Comparison of ENCODE assay signal across 9 cellular contexts in genomic region chr17:879546-879945, GRCh38.
DNase-seq lines count a peak whose midpoint lies in the region; ATAC-seq, FAIRE-seq and TF ChIP-seq lines count a peak whose summit lies in the region.
"Had no signal": no experiment of that assay in that cellular context is flagged by ENCODE, and none has a peak within 500 bp of the region (broad histone marks: within the 10 kb centered on the region; RNA-seq: fewer than 3 reads in every experiment).

No MANE protein-coding gene starts in this region.

- H3K56ac ChIP-seq in H1 (replicated peaks; ENCODE audit: insufficient read length, low read depth, low read length) = no peak overlapping the region

- no peak overlapping the region for H3K23ac ChIP-seq in H1 (ENCODE audit: insufficient read length)

- H3K27me3 ChIP-seq in H1 (replicated peaks in 1 of 4; ENCODE audit: control insufficient read depth in 3 of 4, extremely low read depth in 1 of 4, insufficient read depth in 3 of 4, low read length in 3 of 4) = no peaks in the 10 kb centered on the region

- 0 out of 3 replicates have a peak, but pooled peaks of 1 of the 2 experiments have one; percentile 32 for TF ChIP-seq EP300 in H1 (IDR thresholded peaks at IDR 0.05; ENCODE audit: borderline replicate concordance in 1 of 2, low read depth in 2 of 2, low read length in 2 of 2)

- no peak overlapping the region for H2BK120ac ChIP-seq in H1 (replicated peaks; ENCODE audit: low read depth, low read length)

- peaks cover 0 to 68% of the 10 kb centered on the region in 2 experiments; a peak in 3 of 4 replicates for H3K79me2 ChIP-seq in H1 (ENCODE audit: control insufficient read depth in 1 of 2, insufficient read depth in 2 of 2, low read length in 2 of 2)

- no peak for TF ChIP-seq POLR2A in GM12891 (IDR thresholded peaks at IDR 0.05; ENCODE audit: low read depth, low read length)
- TF ChIP-seq POLR2A in H1 (IDR thresholded peaks at IDR 0.05; ENCODE audit: control extremely low read depth in 1 of 2, low read depth in 2 of 2, low read length in 2 of 2) = no peak

- H3K14ac ChIP-seq in H1 (ENCODE audit: insufficient read length) = no peak overlapping the region

- H3K36me3 Mint-ChIP-seq in activated CD4-positive, alpha-beta memory T cell treated with anti-CD3 and anti-CD28 coated beads, Interleukin-2, amount 10 ng/mL, durations not matched to agents 7 days and 5 days (ENCODE audit: low read depth) = no peaks in the 10 kb centered on the region

- TF ChIP-seq CTCF in H1 (IDR thresholded peaks at IDR 0.05; ENCODE audit: control extremely low read depth in 1 of 3, insufficient read depth in 1 of 3, low read depth in 1 of 3, low read length in 3 of 3) = peak; percentile 46 to 74 (median 73)

- H3K4me3 ChIP-seq in H1 (ENCODE audit: extremely low read depth in 1 of 4, insufficient read depth in 2 of 4, low read depth in 3 of 4, low read length in 4 of 4) = no peak overlapping the region

- CTCF ChIA-PET in activated CD4-positive, alpha-beta memory T cell treated with anti-CD3 and anti-CD28 coated beads, Interleukin-2, amount 10 ng/mL, durations not matched to agents 7 days and 5 days (lab: Charles Lee) = interaction anchor here (0.8 to 2.4 kb wide), 10 partner anchors 9 to 163 kb away, joined by 3 to 18 read pairs (median 3); partner anchors contain the start of genes NXN and TIMM22
- CTCF ChIA-PET in H1 (lab: Charles Lee; ENCODE audit: partially characterized antibody) = interaction anchor here (0.6 to 7.2 kb wide), 34 partner anchors 9 to 645 kb away, joined by 3 to 73 read pairs (median 4); partner anchors contain the start of gene NXN

- 0 out of 2 replicates have a peak overlapping the region, but pooled peaks have one; percentile 35 for H2BK12ac ChIP-seq in H1 (ENCODE audit: low read depth, low read length)

- H3K4me2 ChIP-seq in H1 (ENCODE audit: insufficient read depth in 1 of 2, low read depth in 2 of 2, low read length in 2 of 2) = no peak overlapping the region; a peak in 1 of 4 replicates

- ATAC-seq in GM21576 (IDR thresholded peaks at IDR 0.05; ENCODE audit: unreplicated experiment) (no peak), GM19463 (IDR thresholded peaks at IDR 0.05; ENCODE audit: unreplicated experiment) (no peak)

- H3K4me1 ChIP-seq in H1 (replicated peaks in 1 of 4; ENCODE audit: control insufficient read depth in 3 of 4, insufficient read depth in 4 of 4, low read length in 3 of 4) = peaks cover 2 to 38% (median 3%) of the 10 kb centered on the region in 4 experiments

- no peak overlapping the region for H4K91ac ChIP-seq in H1 (replicated peaks; ENCODE audit: insufficient read length, low read length)

- H2BK20ac ChIP-seq in H1 (ENCODE audit: low read length) = no peak overlapping the region

- DNase-seq in GM12891 (ENCODE audit: insufficient read length, low spot score) (peak; percentile 77), NCI-H2171 (lab: John Stamatoyannopoulos, UW) (peak; percentile 90), H1 (ENCODE audit: low read depth in 1 of 2, low spot score in 2 of 2) (peak; percentile 87 to 93), mucosa of gallbladder (ENCODE audit: low spot score) (peak; percentile 85)
- DNase-seq in activated CD4-positive, alpha-beta memory T cell treated with anti-CD3 and anti-CD28 coated beads, Interleukin-2, amount 10 ng/mL, durations not matched to agents 7 days and 5 days = peak; percentile 70
- peak; percentile 74 for DNase-seq in stimulated activated CD8-positive, alpha-beta memory T cell treated with anti-CD3 and anti-CD28 coated beads, Interleukin-4, amount 100 ng/mL, for 48 hours

- no peak overlapping the region for H3K27ac Mint-ChIP-seq in activated CD4-positive, alpha-beta memory T cell treated with anti-CD3 and anti-CD28 coated beads, Interleukin-2, amount 10 ng/mL, durations not matched to agents 7 days and 5 days

- peak overlapping the region; percentile 90; the same call in 1 of the 2 replicates for H3K18ac ChIP-seq in H1 (ENCODE audit: extremely low read depth, low read length)

- 20% methylated on average over 16 of the region's 16 CpGs; no CpG with 5 or more reads in 1 of the 2 experiments for WGBS in H1 (ENCODE audit: extremely low coverage in 1 of 2, insufficient coverage in 1 of 2, insufficient read length in 1 of 2, insufficient replicate concordance in 2 of 2, low coverage in 1 of 2, low lambda C conversion rate in 2 of 2, missing lambda C conversion rate in 1 of 2), 2 experiments

- no peak overlapping the region for H4K5ac ChIP-seq in H1 (ENCODE audit: insufficient read length, low read depth, low read length)

- no peak for FAIRE-seq in GM12891 (lab: Jason Lieb, UNC)
- FAIRE-seq in H1 (lab: Jason Lieb, UNC) = peak; percentile 94
- FAIRE-seq: islet of Langerhans had no signal

- TF ChIP-seq RAD21 in H1 (IDR thresholded peaks at IDR 0.05 in 1 of 2, conservative IDR thresholded peaks at IDR 0.05 in 1 of 2; ENCODE audit: low read depth in 2 of 2, low read length in 2 of 2) = peak; percentile 63 to 75

- no peak overlapping the region for H3K4me3 Mint-ChIP-seq in activated CD4-positive, alpha-beta memory T cell treated with anti-CD3 and anti-CD28 coated beads, Interleukin-2, amount 10 ng/mL, durations not matched to agents 7 days and 5 days

- peaks cover 16% of the 10 kb centered on the region for H3K27me3 Mint-ChIP-seq in activated CD4-positive, alpha-beta memory T cell treated with anti-CD3 and anti-CD28 coated beads, Interleukin-2, amount 10 ng/mL, durations not matched to agents 7 days and 5 days

- H2AFZ ChIP-seq in H1 (ENCODE audit: low read length) = no peak overlapping the region

- POLR2A ChIA-PET in activated CD4-positive, alpha-beta memory T cell treated with anti-CD3 and anti-CD28 coated beads, Interleukin-2, amount 10 ng/mL, durations not matched to agents 7 days and 5 days (lab: Charles Lee) = interaction anchor here (0.7 to 0.9 kb wide), 2 partner anchors 101 to 118 kb away, joined by 3 to 4 read pairs; partner anchors contain the start of gene TIMM22
- POLR2A ChIA-PET in H1 (lab: Charles Lee; ENCODE audit: partially characterized antibody) = interaction anchor here (0.6 to 2.6 kb wide), 9 partner anchors 22 to 127 kb away, joined by 3 to 9 read pairs (median 3); partner anchors contain the start of genes GLOD4, MRM3 and NXN

- H2AK5ac ChIP-seq in H1 (ENCODE audit: low read depth, low read length) = no peak overlapping the region

- H3K9ac ChIP-seq in H1 (replicated peaks in 1 of 4; ENCODE audit: extremely low read depth in 1 of 4, low read depth in 3 of 4, low read length in 3 of 4) = no peak overlapping the region

- no peak overlapping the region for H3K4ac ChIP-seq in H1 (replicated peaks; ENCODE audit: insufficient read length, low read depth, low read length)

- no peak overlapping the region for H4K8ac ChIP-seq in H1 (ENCODE audit: extremely low read depth, insufficient read depth, low read length)

- H3K36me3 ChIP-seq in H1 (ENCODE audit: control insufficient read depth in 2 of 4, insufficient read depth in 4 of 4, low read length in 3 of 4) = no peaks in the 10 kb centered on the region

- no peak overlapping the region for H3K27ac ChIP-seq in H1 (ENCODE audit: low read depth, low read length)

- H3K9me3 Mint-ChIP-seq in activated CD4-positive, alpha-beta memory T cell treated with anti-CD3 and anti-CD28 coated beads, Interleukin-2, amount 10 ng/mL, durations not matched to agents 7 days and 5 days = no peaks in the 10 kb centered on the region

- no peak overlapping the region for H2BK15ac ChIP-seq in H1 (ENCODE audit: low read length)

- no peak overlapping the region for H2BK5ac ChIP-seq in H1 (ENCODE audit: low read depth, low read length)

- peaks cover 0 to 11% of the 10 kb centered on the region in 2 experiments for H4K20me1 ChIP-seq in H1 (replicated peaks in 1 of 2; ENCODE audit: control insufficient read depth in 1 of 2, insufficient read depth in 2 of 2, low read length in 2 of 2)

- H3K23me2 ChIP-seq in H1 (ENCODE audit: low read depth, low read length) = no peaks in the 10 kb centered on the region; the same call in 1 of the 2 replicates

- H3K4me1 Mint-ChIP-seq in activated CD4-positive, alpha-beta memory T cell treated with anti-CD3 and anti-CD28 coated beads, Interleukin-2, amount 10 ng/mL, durations not matched to agents 7 days and 5 days = peaks cover 12% of the 10 kb centered on the region

- H3K9me3 ChIP-seq in H1 (ENCODE audit: insufficient read depth in 2 of 2, low read depth in 1 of 2, low read length in 1 of 2) = no peaks in the 10 kb centered on the region

- H3K79me1 ChIP-seq in H1 (ENCODE audit: low read depth, low read length) = peaks cover 15% of the 10 kb centered on the region

TF ChIP-seq in GM12891, 5 proteins besides CTCF, POLR2A, EP300 and RAD21:
- TF ChIP-seq SPI1 (IDR thresholded peaks at IDR 0.05; ENCODE audit: low read depth, low read length) (no peak), POU2F2 (IDR thresholded peaks at IDR 0.05; ENCODE audit: low read depth, low read length) (no peak), POLR2AphosphoS5 (IDR thresholded peaks at IDR 0.05; ENCODE audit: low read depth, low read length) (no peak), TAF1 (IDR thresholded peaks at IDR 0.05; ENCODE audit: low read depth, low read length) (no peak), PAX5 (IDR thresholded peaks at IDR 0.05; ENCODE audit: insufficient read depth, low read length, severe bottlenecking) (no peak)

TF ChIP-seq in H1, 55 proteins besides CTCF, POLR2A, EP300 and RAD21 (continues in another document):
- 0 out of 2 replicates have a peak, but pooled peaks have one; percentile 38 for TF ChIP-seq TCF12 (IDR thresholded peaks at IDR 0.05; ENCODE audit: low read depth, low read length)
- no peak for TF ChIP-seq CHD1 (IDR thresholded peaks at IDR 0.05; ENCODE audit: low read depth, low read length)
- TF ChIP-seq HDAC2 (IDR thresholded peaks at IDR 0.05; ENCODE audit: borderline replicate concordance in 1 of 2, low read depth in 2 of 2, low read length in 2 of 2) = peak in 1 of 2 experiments; percentile 17; a peak in 1 of 4 replicates
- TF ChIP-seq JUND (IDR thresholded peaks at IDR 0.05; ENCODE audit: low read length) = peak; percentile 49; the same call in 1 of the 2 replicates
- peak; percentile 26; the same call in 1 of the 2 replicates for TF ChIP-seq MAX (IDR thresholded peaks at IDR 0.05)
- peak; percentile 82 for TF ChIP-seq TEAD4 (IDR thresholded peaks at IDR 0.05; ENCODE audit: low read depth, low read length)
- no peak for TF ChIP-seq NRF1 (IDR thresholded peaks at IDR 0.05; ENCODE audit: low read depth, low read length)
- TF ChIP-seq CBX8 (IDR thresholded peaks at IDR 0.05; ENCODE audit: borderline replicate concordance, low read depth, low read length) = no peak
- 0 out of 4 replicates have a peak, but pooled peaks of 1 of the 2 experiments have one; percentile 20 for TF ChIP-seq SIN3A (conservative IDR thresholded peaks at IDR 0.05 in 1 of 2, IDR thresholded peaks at IDR 0.05 in 1 of 2; ENCODE audit: low read depth in 1 of 2, low read length in 2 of 2)
- TF ChIP-seq CBX5 (IDR thresholded peaks at IDR 0.05; ENCODE audit: low read depth, low read length) = no peak
- peak; percentile 6 for TF ChIP-seq ASH2L (IDR thresholded peaks at IDR 0.05; ENCODE audit: low read length)
